In the genomic region with DNA sequence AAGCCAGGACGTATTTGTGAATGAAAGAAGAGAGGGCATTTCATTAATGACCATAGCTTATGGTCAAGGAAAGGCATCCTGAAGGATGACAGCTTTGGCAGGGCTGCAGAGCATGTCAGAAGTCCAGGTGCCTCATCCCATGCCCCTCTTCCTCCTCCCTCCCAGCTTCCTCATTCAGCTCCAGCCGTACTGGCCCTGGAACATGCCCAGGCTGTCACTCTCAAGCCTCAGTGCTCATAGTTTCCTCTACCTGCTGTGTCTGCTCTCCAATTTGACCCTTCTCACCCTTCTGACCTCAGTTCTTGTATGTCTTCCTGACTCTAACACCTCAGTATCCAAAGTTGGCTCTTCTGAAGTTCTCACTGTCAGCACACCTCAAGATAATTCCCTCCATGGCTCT, we compare ENCODE assay signal across 10 cellular contexts.
"Had no signal": no experiment of that assay in that cellular context is flagged by ENCODE, and none has a peak within 500 bp of the region (broad histone marks: within the 10 kb centered on the region; RNA-seq: fewer than 3 reads in every experiment).

No MANE protein-coding gene starts in this region.

- H3K4me1 ChIP-seq: HAP-1 had no signal

- H2AFZ ChIP-seq: GM23248 had no signal

- DNase-seq: GM23248, GOT3, H7, HFFc6, KBM-7 had no signal

- H3K36me3 ChIP-seq: HAP-1 had no signal

- H3K27ac ChIP-seq: GM23248, HL-60 had no signal

- H3K4me3 Mint-ChIP-seq: HFFc6, IgD-negative memory B cell had no signal

- H3K4me1 Mint-ChIP-seq: IgD-negative memory B cell had no signal

- H3K9me3 ChIP-seq: HAP-1 had no signal

- FAIRE-seq: HepG2 had no signal

- H3K27ac Mint-ChIP-seq: HFFc6, IgD-negative memory B cell had no signal

- ATAC-seq: HCT116, HepG2 had no signal

- H3K4me3 ChIP-seq: GM23248, HAP-1 had no signal

- H3K9ac ChIP-seq: GM23248 had no signal

- H3K9me3 Mint-ChIP-seq: IgD-negative memory B cell had no signal

- H3K36me3 Mint-ChIP-seq: IgD-negative memory B cell had no signal
